In the genomic region with DNA sequence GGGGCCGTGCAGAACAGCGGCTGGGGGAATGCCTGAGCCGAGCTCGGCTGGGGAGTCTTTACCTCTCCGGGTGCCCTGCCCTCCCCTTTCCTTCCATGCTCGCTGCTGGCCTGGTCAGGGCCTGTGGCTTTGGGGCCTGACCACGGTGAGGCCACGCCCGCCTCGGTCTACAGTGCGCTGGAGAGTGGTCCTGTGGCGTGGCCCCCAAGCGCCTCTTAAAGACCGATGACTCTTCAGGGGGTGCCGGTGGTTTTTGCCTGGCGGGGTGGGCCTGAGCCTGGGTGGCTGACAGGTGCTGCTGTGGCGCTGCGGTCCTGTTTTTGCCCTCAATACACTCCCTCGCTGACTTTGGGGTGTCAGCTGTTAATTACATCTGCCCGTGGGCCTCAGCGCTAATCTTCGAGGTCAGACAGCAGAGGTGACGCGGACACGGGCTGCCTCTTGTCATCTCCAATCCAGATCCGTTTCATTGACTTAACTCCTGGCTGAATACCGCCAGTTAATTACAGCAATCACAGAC, we compare ENCODE assay signal across 19 cellular contexts. TPM values are rescaled to one million over a fixed set of nuclear protein-coding genes. Genes with fewer than 3 reads are reported as not detected.
DNase-seq lines count a peak whose midpoint lies in the region; ATAC-seq and TF ChIP-seq lines count a peak whose summit lies in the region.
"Had no signal": no experiment of that assay in that cellular context is flagged by ENCODE, and none has a peak within 500 bp of the region (broad histone marks: within the 10 kb centered on the region; RNA-seq: fewer than 3 reads in every experiment).

No MANE protein-coding gene starts in this region.

- H3K9me3 ChIP-seq in Caco-2 (no peaks in the 10 kb centered on the region), mucosa of descending colon (no peaks in the 10 kb centered on the region)
- H3K9me3 ChIP-seq: BE2C had no signal

- intact Hi-C loops in Caco-2 (cut with micrococcal nuclease; ENCODE audit: unreplicated experiment) (no loop called here), natural killer cell (cut with micrococcal nuclease) (no loop called here), mucosa of descending colon (cut with DNase I, micrococcal nuclease) (no loop called here)

- H3K4me1 ChIP-seq in Caco-2 (peaks cover 28% of the 10 kb centered on the region), mucosa of descending colon (ENCODE audit: low read depth) (peaks cover 51% of the 10 kb centered on the region)

- DNase-seq in NCI-H1105 treated with DMSO at 0.1 percent for 48 hours (lab: John Stamatoyannopoulos, UW) (peak; percentile 59), NCI-H1105 (lab: John Stamatoyannopoulos, UW) (no peak), Caco-2 (no peak), natural killer cell (peak; percentile 54), RKO (ENCODE audit: low spot score) (no peak), mucosa of descending colon (no peak), DMS114 treated with DMSO at 0.1 percent for 48 hours (lab: John Stamatoyannopoulos, UW; ENCODE audit: unreplicated experiment) (no peak)
- DNase-seq: 8988T; BE2C; CD8-positive, alpha-beta memory T cell; GF-D8; GOT3; KG1; NCI-H1048; NCI-H1694 treated with DMSO at 0.1 percent for 48 hours; NCI-H2171; SHP77 had no signal

- H3K27me3 ChIP-seq in Caco-2 (replicated peaks; ENCODE audit: control insufficient read depth, insufficient read depth, low read length) = no peaks in the 10 kb centered on the region
- H3K27me3 ChIP-seq: BE2C had no signal

- H3K4me3 Mint-ChIP-seq in Caco-2 (ENCODE audit: unreplicated experiment) (no peak overlapping the region), brain (no peak overlapping the region), natural killer cell (peak overlapping the region; percentile 60)
- H3K4me3 Mint-ChIP-seq: CD8-positive, alpha-beta memory T cell had no signal

- H3K4me3 ChIP-seq in Caco-2 (ENCODE audit: low read depth, low read length) (no peak overlapping the region), mucosa of descending colon (no peak overlapping the region)

- ATAC-seq in natural killer cell (peak; percentile 61 to 81 (median 80)), mucosa of descending colon (no peak)
- ATAC-seq: Panc1 had no signal

- H3K4me1 Mint-ChIP-seq in Caco-2 (ENCODE audit: low read depth, unreplicated experiment) (peaks cover 24% of the 10 kb centered on the region), brain (peaks cover 63% of the 10 kb centered on the region), natural killer cell (peaks cover 35 to 67% of the 10 kb centered on the region in 2 donors)

- no peaks in the 10 kb centered on the region for H3K27me3 Mint-ChIP-seq in Caco-2 (ENCODE audit: insufficient read depth, unreplicated experiment)
- H3K27me3 Mint-ChIP-seq in brain = peaks cover 6% of the 10 kb centered on the region
- H3K27me3 Mint-ChIP-seq in natural killer cell (ENCODE audit: low read depth in 2 of 2) = no peaks in the 10 kb centered on the region

- H3K36me3 ChIP-seq in Caco-2 (ENCODE audit: control insufficient read depth, insufficient read depth, low read length) (no peaks in the 10 kb centered on the region; the same call in none of the 2 replicates), mucosa of descending colon (ENCODE audit: low read depth) (no peaks in the 10 kb centered on the region)

- TF ChIP-seq CTCF in Caco-2 (IDR thresholded peaks at IDR 0.05; ENCODE audit: insufficient read depth in 1 of 2, low read depth in 1 of 2, low read length in 1 of 2, severe bottlenecking in 1 of 2, unreplicated experiment in 1 of 2) (no peak), brain (conservative IDR thresholded peaks at IDR 0.05) (no peak), natural killer cell (IDR thresholded peaks at IDR 0.05) (no peak), mucosa of descending colon (IDR thresholded peaks at IDR 0.05) (no peak)

- H3K9me3 Mint-ChIP-seq in Caco-2 (ENCODE audit: unreplicated experiment) (no peaks in the 10 kb centered on the region), brain (no peaks in the 10 kb centered on the region), natural killer cell (no peaks in the 10 kb centered on the region)
- H3K9me3 Mint-ChIP-seq: CD8-positive, alpha-beta memory T cell had no signal

- H3K36me3 Mint-ChIP-seq in Caco-2 (ENCODE audit: insufficient read depth, unreplicated experiment) = peaks cover 73% of the 10 kb centered on the region
- H3K36me3 Mint-ChIP-seq in brain = peaks cover 10% of the 10 kb centered on the region
- no peaks in the 10 kb centered on the region for H3K36me3 Mint-ChIP-seq in natural killer cell

- POLR2A ChIA-PET in Caco-2 (lab: Charles Lee) = no interaction called here

- CTCF ChIA-PET in Caco-2 (lab: Charles Lee) = no interaction called here

- BruUV-seq in Caco-2 (replicated peaks; lab: Mats Ljungman, UMichigan) = no TSS peak

- H3K27ac Mint-ChIP-seq in Caco-2 (ENCODE audit: unreplicated experiment) (peak overlapping the region; percentile 22), brain (peak overlapping the region in 3 of 5 experiments; percentile 72 to 83 (median 81)), natural killer cell (peak overlapping the region; percentile 79 to 87)

RNA-seq across cellular contexts. Expression of a gene that starts 29.7 kb away (rescaled TPM):
- total RNA-seq in Caco-2 (2022) (140 and 142 TPM in 2 replicates), natural killer cell (100 to 1,000 TPM; 232 to 277 (median 233) TPM), mucosa of descending colon (100 to 1,000 TPM; 107 to 122 (median 107) TPM)
- 127 TPM for polyA plus RNA-seq in brain (ENCODE audit: insufficient read depth, low read depth, low replicate concordance)

RNA-seq across cellular contexts. Expression of a gene that starts 45.9 kb away (rescaled TPM):
- total RNA-seq in Caco-2 (2022) (52.5 and 62.9 TPM in 2 replicates), natural killer cell (1 to 10 TPM in 1 of 3 donors, under 1 TPM in 2; 0.73 to 2.6 (median 0.89) TPM), mucosa of descending colon (10 to 100 TPM in 1 of 3 donors, 1 to 10 TPM in 2; 1.2 to 11.8 (median 5.4) TPM)
- polyA plus RNA-seq in brain (ENCODE audit: insufficient read depth, low read depth, low replicate concordance) = 38.2 TPM

Comparison
In these comparisons a context has a peak if more than half of its experiments do, and no peak if none do; other contexts are left out.
1. DNase-seq: peak in NCI-H1105 treated with DMSO at 0.1 percent for 48 hours (single experiment) and natural killer cell (single experiment); none in NCI-H1105 (single experiment), Caco-2 (0 of 2), RKO (single experiment), mucosa of descending colon (0 of 3) and DMS114 treated with DMSO at 0.1 percent for 48 hours (single experiment).
2. H3K27ac Mint-ChIP-seq: peak in every context shown above with its lines; median percentile 83 in natural killer cell; 81 in brain; 22 in Caco-2.